In the genomic region with DNA sequence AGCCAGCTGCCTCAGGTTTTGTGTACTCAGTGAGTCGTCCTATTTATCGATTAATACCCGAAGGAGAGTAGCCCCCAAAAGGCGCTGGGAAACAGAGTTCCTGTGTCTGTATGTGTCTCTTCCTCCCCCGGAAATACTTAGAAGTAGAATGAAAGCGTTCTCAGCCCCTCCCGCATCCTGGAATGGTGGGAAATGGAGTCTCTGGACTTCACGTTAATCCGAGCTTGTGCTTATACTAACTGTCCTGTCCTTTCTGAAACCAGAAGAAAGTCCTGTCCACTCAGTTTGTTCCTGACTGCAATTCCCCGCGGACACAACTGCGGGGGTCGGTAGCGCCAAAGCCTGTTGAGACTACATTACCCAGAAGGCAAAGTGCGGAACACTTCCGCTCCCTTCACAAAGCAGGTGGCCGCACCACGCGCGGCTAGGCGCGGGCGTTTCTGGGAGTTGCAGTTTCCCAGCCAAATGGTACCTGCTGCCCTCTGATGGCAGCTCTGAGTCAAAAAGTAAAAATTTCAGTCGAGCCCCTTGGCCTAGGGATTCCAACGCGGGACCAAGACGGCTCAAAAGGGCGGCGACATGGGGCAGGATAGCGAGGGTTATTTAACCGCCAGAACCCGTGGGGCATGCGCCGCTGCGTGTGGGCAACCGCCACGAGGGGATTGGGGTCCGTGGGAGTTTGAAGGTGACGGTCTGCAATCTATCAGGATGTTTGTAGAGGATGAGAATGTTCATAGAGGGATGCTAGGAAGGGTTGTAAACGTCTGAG, we compare ENCODE assay signal across 8 cellular contexts. TPM values are rescaled to one million over a fixed set of nuclear protein-coding genes. Genes with fewer than 3 reads are reported as not detected.
A peak's percentile ranks its signal among the peaks of the same experiment; 100 is the strongest.
DNase-seq lines count a peak whose midpoint lies in the region; ATAC-seq and TF ChIP-seq lines count a peak whose summit lies in the region.

No MANE protein-coding gene starts in this region.

- H2AFZ ChIP-seq in trophoblast cell (ENCODE audit: insufficient read depth, low read length, poor library complexity), result peak overlapping the region; percentile 62

- H3K4me1 ChIP-seq in adipocyte (ENCODE audit: control insufficient read depth, insufficient read depth, low read length) (peaks cover 33% of the 10 kb centered on the region), heart left ventricle (peaks cover 15 to 82% (median 62%) of the 10 kb centered on the region in 12 donors), trophoblast cell (ENCODE audit: control insufficient read depth in 1 of 2, insufficient read depth in 2 of 2, low read length in 2 of 2) (peaks cover 15 to 17% of the 10 kb centered on the region in 2 experiments), transverse colon (peaks cover 12 to 46% (median 36%) of the 10 kb centered on the region in 4 donors)

- TF ChIP-seq CTCF in heart left ventricle (IDR thresholded peaks at IDR 0.05), result peak; percentile 48 to 88 (median 62)
- peak; percentile 44 to 76 (median 58) for TF ChIP-seq CTCF in transverse colon (IDR thresholded peaks at IDR 0.05)

- H3K27ac ChIP-seq in heart left ventricle (peak overlapping the region; percentile 65 to 99 (median 92)), trophoblast cell (ENCODE audit: low read depth, low read length) (peak overlapping the region; percentile 80), transverse colon (peak overlapping the region; percentile 82 to 96 (median 90))

- peak overlapping the region; percentile 90 for H4K12ac ChIP-seq in trophoblast cell (ENCODE audit: low read depth, low read length)

- H4K91ac ChIP-seq in trophoblast cell (ENCODE audit: low read depth, low read length), result peak overlapping the region; percentile 60

- H3K23ac ChIP-seq in trophoblast cell (ENCODE audit: low read length), result no peak overlapping the region

- H3K27me3 ChIP-seq in adipocyte (replicated peaks; ENCODE audit: control insufficient read depth, insufficient read depth, low read length), result no peaks in the 10 kb centered on the region
- no peaks in the 10 kb centered on the region for H3K27me3 ChIP-seq in heart left ventricle
- no peaks in the 10 kb centered on the region for H3K27me3 ChIP-seq in trophoblast cell (ENCODE audit: insufficient read depth, low read length)
- no peaks in the 10 kb centered on the region for H3K27me3 ChIP-seq in transverse colon

- WGBS in heart left ventricle, 4 donors, result 1 to 2% (median 1%) methylated on average over 40 of the region's 40 CpGs
- no CpG with 5 or more reads among the region's 40 CpGs for WGBS in trophoblast cell (ENCODE audit: extremely low coverage, insufficient coverage, insufficient read length)
- 0 to 1% methylated on average over 3 to 40 of the region's 40 CpGs for WGBS in transverse colon (ENCODE audit: low coverage in 1 of 2), 2 donors

- no peak overlapping the region for H3K4ac ChIP-seq in trophoblast cell (ENCODE audit: low read depth, low read length)

- peak overlapping the region; percentile 35 for H3K14ac ChIP-seq in trophoblast cell (ENCODE audit: low read length)

- H2BK12ac ChIP-seq in trophoblast cell (ENCODE audit: low read length), result peak overlapping the region; percentile 26

- intact Hi-C loops in heart left ventricle (cut with DNase I), result loop anchor here in 8 of 10 donors (1.0 to 10.0 kb wide), 8 partner anchors 38 to 180 kb away; a partner anchor contains a TSS
- intact Hi-C loops in transverse colon (cut with DNase I; ENCODE audit: low total_unique reads), result no loop called here

- peak overlapping the region; percentile 85 for H4K8ac ChIP-seq in trophoblast cell (ENCODE audit: low read depth, low read length)

- no peak for TF ChIP-seq EP300 in transverse colon (IDR thresholded peaks at IDR 0.05; ENCODE audit: low read depth)

- H3K36me3 ChIP-seq in adipocyte (ENCODE audit: control insufficient read depth, insufficient read depth, low read length, severe bottlenecking) (peaks cover 7% of the 10 kb centered on the region), heart left ventricle (peaks cover 0 to 30% (median 18%) of the 10 kb centered on the region in 9 donors), trophoblast cell (ENCODE audit: control insufficient read depth in 1 of 2, insufficient read depth in 2 of 2, low read length in 2 of 2) (peaks cover 22 to 30% of the 10 kb centered on the region in 2 experiments), transverse colon (peaks cover 0 to 10% (median 3%) of the 10 kb centered on the region in 4 donors)

- H3K18ac ChIP-seq in trophoblast cell (ENCODE audit: low read length), result peak overlapping the region; percentile 52

- H3K79me1 ChIP-seq in trophoblast cell (ENCODE audit: low read length), result peaks cover 17% of the 10 kb centered on the region

- peak overlapping the region; percentile 65 for H2BK5ac ChIP-seq in trophoblast cell (ENCODE audit: low read depth, low read length, poor library complexity)

- peak; percentile 17 to 43 for TF ChIP-seq POLR2A in heart left ventricle (IDR thresholded peaks at IDR 0.05)
- TF ChIP-seq POLR2A in transverse colon (IDR thresholded peaks at IDR 0.05), result peak; percentile 85

- peak overlapping the region; percentile 50 for H2AK5ac ChIP-seq in trophoblast cell (ENCODE audit: low read length)

- in situ Hi-C loops in transverse colon (cut with MboI; ENCODE audit: low pct_ligation_motif_present in 1 of 4, low pct_unique_long_range_greater_than_20kb in 1 of 4, low sequenced_read_pairs in 3 of 4), result no loop called here

- H3K79me2 ChIP-seq in trophoblast cell (ENCODE audit: control insufficient read depth, insufficient read depth, low read length, poor library complexity), result peaks cover 6% of the 10 kb centered on the region

- DNase-seq in GDM1 (lab: John Stamatoyannopoulos, UW) (peak; percentile 85), NCI-H128 (lab: John Stamatoyannopoulos, UW; ENCODE audit: unreplicated experiment) (peak; percentile 87), SW 1271 (lab: John Stamatoyannopoulos, UW) (peak; percentile 78 to 89), adipocyte (ENCODE audit: low read depth) (peak; percentile 97), heart left ventricle (peak; percentile 92 to 95 (median 95)), trophoblast cell (peak; percentile 96 to 97), transverse colon (peak; percentile 94)

- H3K4me3 ChIP-seq in adipocyte (ENCODE audit: low read length) (peak overlapping the region; percentile 89), heart left ventricle (peak overlapping the region; percentile 49 to 94 (median 84)), trophoblast cell (ENCODE audit: low read depth, low read length) (no peak overlapping the region), transverse colon (peak overlapping the region; percentile 15 to 94 (median 85))

- H3K4me2 ChIP-seq in trophoblast cell (ENCODE audit: low read length), result peak overlapping the region; percentile 66

- H3K9me3 ChIP-seq in adipocyte (ENCODE audit: control insufficient read depth, low read length) (no peaks in the 10 kb centered on the region), heart left ventricle (no peaks in the 10 kb centered on the region), trophoblast cell (ENCODE audit: insufficient read depth, low read depth, low read length) (no peaks in the 10 kb centered on the region), transverse colon (no peaks in the 10 kb centered on the region)

- ATAC-seq in HG02571 (IDR thresholded peaks at IDR 0.05; ENCODE audit: unreplicated experiment), result peak; percentile 27
- ATAC-seq in heart left ventricle, result peak; percentile 28 to 53 (median 46)

- H2BK120ac ChIP-seq in trophoblast cell (ENCODE audit: insufficient read depth, low read length, poor library complexity), result no peak overlapping the region

- peak overlapping the region; percentile 93 for H3K9ac ChIP-seq in adipocyte (ENCODE audit: low read length)
- H3K9ac ChIP-seq in trophoblast cell (ENCODE audit: low read length), result peak overlapping the region; percentile 10

RNA-seq across cellular contexts. Expression of a gene that starts 2.2 kb away (rescaled TPM):
- total RNA-seq in heart left ventricle, result 10 to 100 TPM; 22.5 to 46.9 (median 36.8) TPM
- 10 to 100 TPM; 51.6 to 76.5 TPM for polyA plus RNA-seq in heart left ventricle
- polyA plus RNA-seq in trophoblast cell (2013), result 77.6 and 78.9 TPM in 2 replicates
- 10 to 100 TPM; 10.7 to 46.4 (median 31.0) TPM for total RNA-seq in transverse colon

RNA-seq across cellular contexts. Expression of a gene that starts 10.3 kb away (rescaled TPM):
- 10 to 100 TPM; 26.1 to 49.7 (median 35.5) TPM for total RNA-seq in heart left ventricle
- 10 to 100 TPM; 31.9 to 45.4 TPM for polyA plus RNA-seq in heart left ventricle
- 49.3 and 50.2 TPM in 2 replicates for polyA plus RNA-seq in trophoblast cell (2013)
- total RNA-seq in transverse colon, result 10 to 100 TPM; 20.9 to 67.3 (median 30.5) TPM

RNA-seq across cellular contexts. Expression of a gene that starts 24.4 kb away (rescaled TPM):
- total RNA-seq in heart left ventricle (10 to 100 TPM; 25.5 to 54.8 (median 35.8) TPM), transverse colon (10 to 100 TPM; 35.1 to 96.5 (median 43.6) TPM)
- 10 to 100 TPM; 27.1 to 27.5 TPM for polyA plus RNA-seq in heart left ventricle
- 36.7 and 39.1 TPM in 2 replicates for polyA plus RNA-seq in trophoblast cell (2013)

RNA-seq across cellular contexts. Expression of a gene that starts 24.5 kb away (rescaled TPM):
- total RNA-seq in heart left ventricle (1 to 10 TPM; 3.9 to 7.2 (median 5.8) TPM), transverse colon (10 to 100 TPM in 1 of 4 donors, 1 to 10 TPM in 3; 6.4 to 19.5 (median 6.8) TPM)
- polyA plus RNA-seq in heart left ventricle, result 1 to 10 TPM; 3.3 to 5.4 TPM
- 6.7 and 6.9 TPM in 2 replicates for polyA plus RNA-seq in trophoblast cell (2013)

RNA-seq across cellular contexts. Expression of a gene that starts 27.2 kb away (rescaled TPM):
- total RNA-seq in heart left ventricle, result 10 to 100 TPM; 11.1 to 24.1 (median 17.2) TPM
- 10 to 100 TPM; 12.6 to 18.3 TPM for polyA plus RNA-seq in heart left ventricle
- polyA plus RNA-seq in trophoblast cell (2013), result 44.2 and 47.8 TPM in 2 replicates
- 10 to 100 TPM; 52.2 to 90.8 (median 63.0) TPM for total RNA-seq in transverse colon
